9 cellular contexts compared by ENCODE assay signal in the genomic region with DNA sequence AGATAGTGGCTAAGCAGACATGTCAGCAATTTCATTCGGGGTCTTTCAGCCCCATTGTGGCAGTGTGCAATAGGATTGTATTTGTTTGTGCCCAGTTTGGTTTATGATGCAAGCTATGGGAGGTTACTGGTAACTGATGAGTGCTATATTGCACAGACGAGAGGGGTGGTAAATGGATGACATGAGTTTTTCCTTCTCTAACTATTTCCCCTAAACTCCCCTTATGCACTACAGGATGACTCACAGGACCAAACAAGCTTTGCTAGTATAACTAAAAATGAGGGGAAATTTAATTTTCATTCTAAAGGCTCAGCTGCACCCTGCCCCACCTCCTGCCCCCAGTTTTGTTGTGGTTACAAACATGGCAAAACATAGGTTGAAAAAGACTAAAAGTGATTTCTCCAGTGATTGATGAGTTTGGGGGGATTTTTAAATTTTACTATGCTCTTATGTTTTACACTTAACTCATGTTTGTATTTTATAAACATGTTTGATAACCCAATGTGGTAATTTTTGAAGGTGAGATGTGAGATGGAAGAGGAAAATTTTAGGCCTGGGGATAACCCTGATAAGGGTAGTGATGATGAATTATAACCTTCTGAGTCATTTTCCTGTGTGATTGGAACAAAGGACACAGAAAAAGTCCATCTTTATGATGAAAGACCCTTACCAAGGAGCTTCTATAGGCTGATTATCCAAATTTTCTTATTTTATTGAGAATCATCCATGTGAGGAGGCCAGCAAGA.
DNase-seq lines count a peak whose midpoint lies in the region; ATAC-seq lines count a peak whose summit lies in the region.
"Had no signal": no experiment of that assay in that cellular context is flagged by ENCODE, and none has a peak within 500 bp of the region (broad histone marks: within the 10 kb centered on the region; RNA-seq: fewer than 3 reads in every experiment).

No MANE protein-coding gene starts in this region.

- ATAC-seq in GM18870 (IDR thresholded peaks at IDR 0.05; ENCODE audit: unreplicated experiment), result peak; percentile 37
- ATAC-seq in HG03280 (IDR thresholded peaks at IDR 0.05; ENCODE audit: unreplicated experiment), result no peak
- ATAC-seq in HG02970 (IDR thresholded peaks at IDR 0.05; ENCODE audit: low FRiP score, unreplicated experiment), result no peak
- ATAC-seq in GM18907 (IDR thresholded peaks at IDR 0.05; ENCODE audit: unreplicated experiment), result no peak

- DNase-seq in OCI-M1 (lab: John Stamatoyannopoulos, UW), result peak; percentile 43
- peak; percentile 40 for DNase-seq in amniotic epithelial cell (ENCODE audit: low read depth)
- peak; percentile 71 for DNase-seq in stimulated activated CD4-positive, alpha-beta T cell treated with anti-CD3 and anti-CD28 coated beads, Interleukin-15, amount 100 ng/mL, for 24 hours
- DNase-seq in NCI-H2227 treated with DMSO at 0.1 percent for 48 hours (lab: John Stamatoyannopoulos, UW), result no peak
- DNase-seq: left cardiac atrium had no signal
